1 cellular context compared by ENCODE assay signal in the genomic region with DNA sequence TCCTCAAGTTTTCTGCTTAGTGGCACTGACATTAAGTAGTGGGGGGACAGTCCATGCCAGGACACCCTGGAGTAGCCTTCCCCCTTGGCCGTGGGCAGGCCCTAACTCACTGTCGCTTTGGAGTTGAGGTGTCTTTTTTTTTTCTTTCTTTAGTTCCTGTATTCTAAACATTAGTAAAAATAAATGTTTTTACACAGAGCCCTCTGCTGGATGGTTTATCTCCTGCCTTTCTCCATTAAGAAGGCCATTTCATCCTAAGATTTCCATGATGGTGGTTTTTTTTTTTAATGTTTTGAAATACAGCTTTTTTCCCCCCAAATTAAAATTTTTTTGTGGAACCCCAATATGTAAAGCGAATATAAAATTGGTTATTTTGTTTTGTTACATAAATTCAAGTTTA.
TF ChIP-seq lines count a peak whose summit lies in the region.

No MANE protein-coding gene starts in this region.

TF ChIP-seq in endothelial cell of umbilical vein, 7 proteins besides CTCF, POLR2A, EP300 and RAD21:
- TF ChIP-seq JUN (IDR thresholded peaks at IDR 0.05; ENCODE audit: borderline replicate concordance, insufficient read depth, insufficient read length, low read depth) (no peak), MYC (IDR thresholded peaks at IDR 0.05; ENCODE audit: low read depth, low read length) (no peak), GATA2 (IDR thresholded peaks at IDR 0.05; ENCODE audit: insufficient read depth, insufficient read length, low read depth, low read length) (no peak), POLR2AphosphoS5 (IDR thresholded peaks at IDR 0.05; ENCODE audit: insufficient read depth, low read depth, low read length) (no peak), FOS (IDR thresholded peaks at IDR 0.05; ENCODE audit: borderline replicate concordance, insufficient read depth, low read length) (no peak), EZH2 (IDR thresholded peaks at IDR 0.05; ENCODE audit: borderline replicate concordance, low read depth, low read length, severe bottlenecking) (no peak)
- TF ChIP-seq, protein P1, sequence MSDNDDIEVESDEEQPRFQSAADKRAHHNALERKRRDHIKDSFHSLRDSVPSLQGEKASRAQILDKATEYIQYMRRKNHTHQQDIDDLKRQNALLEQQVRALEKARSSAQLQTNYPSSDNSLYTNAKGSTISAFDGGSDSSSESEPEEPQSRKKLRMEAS (IDR thresholded peaks at IDR 0.05; ENCODE audit: insufficient read depth, insufficient read length): no peak
